In the genomic region with DNA sequence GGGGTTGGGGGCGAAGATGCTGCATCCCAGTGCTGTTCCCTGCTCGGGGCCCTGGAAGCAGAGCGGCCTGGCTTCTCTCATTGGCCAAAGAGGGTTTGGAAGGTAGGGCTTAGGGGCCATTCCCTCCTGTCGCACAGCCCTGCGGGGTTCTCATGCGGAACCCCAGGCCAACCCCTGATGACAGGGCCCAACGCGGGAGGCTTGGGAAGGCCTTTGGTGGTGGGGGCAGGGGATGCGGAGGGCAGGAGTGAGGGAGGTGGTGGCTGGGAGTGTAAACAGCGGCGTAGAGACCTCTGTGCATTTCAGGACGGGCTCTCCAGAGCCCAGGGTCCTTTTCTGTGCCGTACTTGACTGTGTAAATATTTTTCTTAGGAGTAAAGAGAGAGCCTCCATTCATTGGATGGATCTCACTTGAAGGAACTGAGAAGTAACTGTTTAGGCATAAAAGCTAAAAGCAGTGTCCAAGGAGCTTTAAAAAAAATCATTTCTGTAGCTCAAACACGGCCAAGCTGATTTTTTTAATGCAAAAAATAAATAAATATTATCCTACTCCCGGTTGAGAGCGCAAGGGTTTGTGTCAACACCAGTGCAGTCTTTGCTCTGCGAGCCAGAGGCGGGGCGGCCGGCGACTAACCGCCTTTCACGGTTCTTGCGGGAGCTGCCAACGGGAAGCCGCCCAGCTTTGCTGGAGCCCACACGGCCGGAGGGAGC, we compare ENCODE assay signal across 1 cellular context.
TF ChIP-seq lines count a peak whose summit lies in the region.

No MANE protein-coding gene starts in this region.

TF ChIP-seq in HepG2, 621 proteins besides CTCF, POLR2A, EP300 and RAD21 (continued from another document and continues in another):
- TF ChIP-seq ZNF687 (CRISPR knock-in tag; IDR thresholded peaks at IDR 0.05) = peak; percentile 91
- TF ChIP-seq MAFF (IDR thresholded peaks at IDR 0.05; ENCODE audit: low read depth, low read length) = no peak
- TF ChIP-seq MLX (CRISPR knock-in tag; IDR thresholded peaks at IDR 0.05) = no peak
- TF ChIP-seq CCDC6 (CRISPR knock-in tag; IDR thresholded peaks at IDR 0.05) = no peak
- TF ChIP-seq, protein P1, sequence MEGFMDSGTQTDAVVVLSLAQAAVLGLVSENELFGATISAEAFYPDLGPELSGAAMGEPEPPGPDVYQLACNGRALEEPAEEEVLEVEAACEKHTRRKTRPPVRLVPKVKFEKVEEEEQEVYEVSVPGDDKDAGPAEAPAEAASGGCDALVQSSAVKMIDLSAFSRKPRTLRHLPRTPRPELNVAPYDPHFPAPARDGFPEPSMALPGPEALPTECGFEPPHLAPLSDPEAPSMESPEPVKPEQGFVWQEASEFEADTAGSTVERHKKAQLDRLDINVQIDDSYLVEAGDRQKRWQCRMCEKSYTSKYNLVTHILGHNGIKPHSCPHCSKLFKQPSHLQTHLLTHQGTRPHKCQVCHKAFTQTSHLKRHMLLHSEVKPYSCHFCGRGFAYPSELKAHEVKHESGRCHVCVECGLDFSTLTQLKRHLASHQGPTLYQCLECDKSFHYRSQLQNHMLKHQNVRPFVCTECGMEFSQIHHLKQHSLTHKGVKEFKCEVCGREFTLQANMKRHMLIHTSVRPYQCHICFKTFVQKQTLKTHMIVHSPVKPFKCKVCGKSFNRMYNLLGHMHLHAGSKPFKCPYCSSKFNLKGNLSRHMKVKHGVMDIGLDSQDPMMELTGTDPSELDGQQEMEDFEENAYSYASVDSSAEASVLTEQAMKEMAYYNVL (CRISPR knock-in tag; IDR thresholded peaks at IDR 0.05; ENCODE audit: borderline replicate concordance) = no peak
- no peak for TF ChIP-seq CEBPB (IDR thresholded peaks at IDR 0.05; ENCODE audit: borderline replicate concordance, low read depth, low read length)
- TF ChIP-seq BCL6 (CRISPR knock-in tag; IDR thresholded peaks at IDR 0.05) = peak; percentile 20; the same call in 1 of the 2 replicates
- TF ChIP-seq, protein P2, sequence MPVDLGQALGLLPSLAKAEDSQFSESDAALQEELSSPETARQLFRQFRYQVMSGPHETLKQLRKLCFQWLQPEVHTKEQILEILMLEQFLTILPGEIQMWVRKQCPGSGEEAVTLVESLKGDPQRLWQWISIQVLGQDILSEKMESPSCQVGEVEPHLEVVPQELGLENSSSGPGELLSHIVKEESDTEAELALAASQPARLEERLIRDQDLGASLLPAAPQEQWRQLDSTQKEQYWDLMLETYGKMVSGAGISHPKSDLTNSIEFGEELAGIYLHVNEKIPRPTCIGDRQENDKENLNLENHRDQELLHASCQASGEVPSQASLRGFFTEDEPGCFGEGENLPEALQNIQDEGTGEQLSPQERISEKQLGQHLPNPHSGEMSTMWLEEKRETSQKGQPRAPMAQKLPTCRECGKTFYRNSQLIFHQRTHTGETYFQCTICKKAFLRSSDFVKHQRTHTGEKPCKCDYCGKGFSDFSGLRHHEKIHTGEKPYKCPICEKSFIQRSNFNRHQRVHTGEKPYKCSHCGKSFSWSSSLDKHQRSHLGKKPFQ (CRISPR knock-in tag; IDR thresholded peaks at IDR 0.05; ENCODE audit: insufficient replicate concordance) = no peak
- no peak for TF ChIP-seq ZNF609 (CRISPR knock-in tag; IDR thresholded peaks at IDR 0.05; ENCODE audit: borderline replicate concordance)
- no peak for TF ChIP-seq ZNF569 (CRISPR knock-in tag; IDR thresholded peaks at IDR 0.05; ENCODE audit: borderline replicate concordance)
- TF ChIP-seq ZNF337 (CRISPR knock-in tag; IDR thresholded peaks at IDR 0.05; ENCODE audit: borderline replicate concordance, low read depth) = no peak
- TF ChIP-seq TCF7 (IDR thresholded peaks at IDR 0.05; ENCODE audit: low read depth) = no peak; the same call in 1 of the 2 replicates
- TF ChIP-seq, protein P3, sequence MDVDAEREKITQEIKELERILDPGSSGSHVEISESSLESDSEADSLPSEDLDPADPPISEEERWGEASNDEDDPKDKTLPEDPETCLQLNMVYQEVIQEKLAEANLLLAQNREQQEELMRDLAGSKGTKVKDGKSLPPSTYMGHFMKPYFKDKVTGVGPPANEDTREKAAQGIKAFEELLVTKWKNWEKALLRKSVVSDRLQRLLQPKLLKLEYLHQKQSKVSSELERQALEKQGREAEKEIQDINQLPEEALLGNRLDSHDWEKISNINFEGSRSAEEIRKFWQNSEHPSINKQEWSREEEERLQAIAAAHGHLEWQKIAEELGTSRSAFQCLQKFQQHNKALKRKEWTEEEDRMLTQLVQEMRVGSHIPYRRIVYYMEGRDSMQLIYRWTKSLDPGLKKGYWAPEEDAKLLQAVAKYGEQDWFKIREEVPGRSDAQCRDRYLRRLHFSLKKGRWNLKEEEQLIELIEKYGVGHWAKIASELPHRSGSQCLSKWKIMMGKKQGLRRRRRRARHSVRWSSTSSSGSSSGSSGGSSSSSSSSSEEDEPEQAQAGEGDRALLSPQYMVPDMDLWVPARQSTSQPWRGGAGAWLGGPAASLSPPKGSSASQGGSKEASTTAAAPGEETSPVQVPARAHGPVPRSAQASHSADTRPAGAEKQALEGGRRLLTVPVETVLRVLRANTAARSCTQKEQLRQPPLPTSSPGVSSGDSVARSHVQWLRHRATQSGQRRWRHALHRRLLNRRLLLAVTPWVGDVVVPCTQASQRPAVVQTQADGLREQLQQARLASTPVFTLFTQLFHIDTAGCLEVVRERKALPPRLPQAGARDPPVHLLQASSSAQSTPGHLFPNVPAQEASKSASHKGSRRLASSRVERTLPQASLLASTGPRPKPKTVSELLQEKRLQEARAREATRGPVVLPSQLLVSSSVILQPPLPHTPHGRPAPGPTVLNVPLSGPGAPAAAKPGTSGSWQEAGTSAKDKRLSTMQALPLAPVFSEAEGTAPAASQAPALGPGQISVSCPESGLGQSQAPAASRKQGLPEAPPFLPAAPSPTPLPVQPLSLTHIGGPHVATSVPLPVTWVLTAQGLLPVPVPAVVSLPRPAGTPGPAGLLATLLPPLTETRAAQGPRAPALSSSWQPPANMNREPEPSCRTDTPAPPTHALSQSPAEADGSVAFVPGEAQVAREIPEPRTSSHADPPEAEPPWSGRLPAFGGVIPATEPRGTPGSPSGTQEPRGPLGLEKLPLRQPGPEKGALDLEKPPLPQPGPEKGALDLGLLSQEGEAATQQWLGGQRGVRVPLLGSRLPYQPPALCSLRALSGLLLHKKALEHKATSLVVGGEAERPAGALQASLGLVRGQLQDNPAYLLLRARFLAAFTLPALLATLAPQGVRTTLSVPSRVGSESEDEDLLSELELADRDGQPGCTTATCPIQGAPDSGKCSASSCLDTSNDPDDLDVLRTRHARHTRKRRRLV (CRISPR knock-in tag; IDR thresholded peaks at IDR 0.05) = no peak
- TF ChIP-seq SRF (IDR thresholded peaks at IDR 0.05; ENCODE audit: low read depth, low read length) = no peak
- TF ChIP-seq, protein P4, sequence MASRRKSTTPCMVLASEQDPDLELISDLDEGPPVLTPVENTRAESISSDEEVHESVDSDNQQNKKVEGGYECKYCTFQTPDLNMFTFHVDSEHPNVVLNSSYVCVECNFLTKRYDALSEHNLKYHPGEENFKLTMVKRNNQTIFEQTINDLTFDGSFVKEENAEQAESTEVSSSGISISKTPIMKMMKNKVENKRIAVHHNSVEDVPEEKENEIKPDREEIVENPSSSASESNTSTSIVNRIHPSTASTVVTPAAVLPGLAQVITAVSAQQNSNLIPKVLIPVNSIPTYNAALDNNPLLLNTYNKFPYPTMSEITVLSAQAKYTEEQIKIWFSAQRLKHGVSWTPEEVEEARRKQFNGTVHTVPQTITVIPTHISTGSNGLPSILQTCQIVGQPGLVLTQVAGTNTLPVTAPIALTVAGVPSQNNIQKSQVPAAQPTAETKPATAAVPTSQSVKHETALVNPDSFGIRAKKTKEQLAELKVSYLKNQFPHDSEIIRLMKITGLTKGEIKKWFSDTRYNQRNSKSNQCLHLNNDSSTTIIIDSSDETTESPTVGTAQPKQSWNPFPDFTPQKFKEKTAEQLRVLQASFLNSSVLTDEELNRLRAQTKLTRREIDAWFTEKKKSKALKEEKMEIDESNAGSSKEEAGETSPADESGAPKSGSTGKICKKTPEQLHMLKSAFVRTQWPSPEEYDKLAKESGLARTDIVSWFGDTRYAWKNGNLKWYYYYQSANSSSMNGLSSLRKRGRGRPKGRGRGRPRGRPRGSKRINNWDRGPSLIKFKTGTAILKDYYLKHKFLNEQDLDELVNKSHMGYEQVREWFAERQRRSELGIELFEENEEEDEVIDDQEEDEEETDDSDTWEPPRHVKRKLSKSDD (CRISPR knock-in tag; IDR thresholded peaks at IDR 0.05; ENCODE audit: low read depth) = no peak
- TF ChIP-seq CBX5 (CRISPR knock-in tag; IDR thresholded peaks at IDR 0.05; ENCODE audit: borderline replicate concordance) = no peak
- TF ChIP-seq, protein P5, sequence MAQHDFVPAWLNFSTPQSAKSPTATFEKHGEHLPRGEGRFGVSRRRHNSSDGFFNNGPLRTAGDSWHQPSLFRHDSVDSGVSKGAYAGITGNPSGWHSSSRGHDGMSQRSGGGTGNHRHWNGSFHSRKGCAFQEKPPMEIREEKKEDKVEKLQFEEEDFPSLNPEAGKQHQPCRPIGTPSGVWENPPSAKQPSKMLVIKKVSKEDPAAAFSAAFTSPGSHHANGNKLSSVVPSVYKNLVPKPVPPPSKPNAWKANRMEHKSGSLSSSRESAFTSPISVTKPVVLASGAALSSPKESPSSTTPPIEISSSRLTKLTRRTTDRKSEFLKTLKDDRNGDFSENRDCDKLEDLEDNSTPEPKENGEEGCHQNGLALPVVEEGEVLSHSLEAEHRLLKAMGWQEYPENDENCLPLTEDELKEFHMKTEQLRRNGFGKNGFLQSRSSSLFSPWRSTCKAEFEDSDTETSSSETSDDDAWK (CRISPR knock-in tag; IDR thresholded peaks at IDR 0.05) = no peak
- no peak for TF ChIP-seq ZNF7 (CRISPR knock-in tag; IDR thresholded peaks at IDR 0.05)
- no peak for TF ChIP-seq ZNF782 (CRISPR knock-in tag; IDR thresholded peaks at IDR 0.05; ENCODE audit: borderline replicate concordance)
- no peak for TF ChIP-seq ZNF317 (CRISPR knock-in tag; IDR thresholded peaks at IDR 0.05)
- TF ChIP-seq GZF1 (CRISPR knock-in tag; IDR thresholded peaks at IDR 0.05) = peak; percentile 60; the same call in 1 of the 2 replicates
- TF ChIP-seq KLF12 (CRISPR knock-in tag; IDR thresholded peaks at IDR 0.05; ENCODE audit: borderline replicate concordance) = no peak
- TF ChIP-seq CBFB (CRISPR knock-in tag; IDR thresholded peaks at IDR 0.05) = no peak
- TF ChIP-seq CENPX (CRISPR knock-in tag; IDR thresholded peaks at IDR 0.05) = no peak
- TF ChIP-seq, protein P6, sequence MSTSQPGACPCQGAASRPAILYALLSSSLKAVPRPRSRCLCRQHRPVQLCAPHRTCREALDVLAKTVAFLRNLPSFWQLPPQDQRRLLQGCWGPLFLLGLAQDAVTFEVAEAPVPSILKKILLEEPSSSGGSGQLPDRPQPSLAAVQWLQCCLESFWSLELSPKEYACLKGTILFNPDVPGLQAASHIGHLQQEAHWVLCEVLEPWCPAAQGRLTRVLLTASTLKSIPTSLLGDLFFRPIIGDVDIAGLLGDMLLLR (CRISPR knock-in tag; IDR thresholded peaks at IDR 0.05) = no peak
- TF ChIP-seq CHD2 (IDR thresholded peaks at IDR 0.05; ENCODE audit: low read depth, low read length) = no peak
